22 cellular contexts compared by ENCODE assay signal in the genomic region with DNA sequence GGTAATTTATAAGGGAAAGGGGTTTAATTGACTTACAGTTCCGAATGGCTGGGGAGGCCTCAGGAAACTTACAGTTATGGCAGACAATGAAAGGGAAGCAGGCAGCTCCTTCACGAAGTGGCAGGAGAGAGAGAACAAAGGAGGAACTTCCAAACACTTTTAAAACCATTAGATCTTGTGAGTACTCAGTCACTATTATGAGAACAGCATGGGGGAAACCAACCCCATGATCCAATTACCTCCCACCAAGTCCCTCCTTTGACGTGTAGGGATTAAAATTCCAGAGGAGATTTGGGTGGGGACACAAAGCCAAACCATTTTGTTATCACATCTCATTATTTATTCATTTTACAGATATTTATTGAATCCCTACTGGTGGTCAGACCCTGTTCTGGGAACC.
"Had no signal": no experiment of that assay in that cellular context is flagged by ENCODE, and none has a peak within 500 bp of the region (broad histone marks: within the 10 kb centered on the region; RNA-seq: fewer than 3 reads in every experiment).

No MANE protein-coding gene starts in this region.

- H3K27ac ChIP-seq: body of pancreas, colonic mucosa, neutrophil, pancreas, testis had no signal

- FAIRE-seq: endometrium, frontal cortex, pancreas had no signal

- H3K9me3 Mint-ChIP-seq: type B pancreatic cell had no signal

- H3K9me3 ChIP-seq: body of pancreas, colonic mucosa, neutrophil, pancreas, testis had no signal

- H3K4me1 Mint-ChIP-seq: activated B cell treated with CpG ODN at 0.5 μM for 24 hours; activated naive CD8-positive, alpha-beta T cell treated with anti-CD3 and anti-CD28 coated beads, Interleukin-2, amount 10 ng/mL, durations not matched to agents 7 days and 5 days; memory B cell; naive thymus-derived CD8-positive, alpha-beta T cell; stimulated activated effector memory CD8-positive, alpha-beta T cell treated with anti-CD3 and anti-CD28 coated beads, Interleukin-12 subunit alpha, Interleukin-12 subunit beta, amount 100 ng/mL, for 72 hours had no signal

- ATAC-seq: body of pancreas; naive thymus-derived CD8-positive, alpha-beta T cell; pancreas; sciatic nerve; stimulated activated effector memory CD8-positive, alpha-beta T cell treated with anti-CD3 and anti-CD28 coated beads, Interleukin-12 subunit alpha, Interleukin-12 subunit beta, amount 100 ng/mL, for 72 hours had no signal

- DNase-seq: activated B cell treated with CpG ODN at 0.5 μM for 24 hours; activated CD4-positive, alpha-beta memory T cell treated with anti-CD3 and anti-CD28 coated beads for 36 hours; activated CD4-positive, alpha-beta T cell treated with anti-CD3 and anti-CD28 coated beads for 4 hours; activated naive CD8-positive, alpha-beta T cell treated with anti-CD3 and anti-CD28 coated beads, Interleukin-2, amount 10 ng/mL, durations not matched to agents 7 days and 5 days; activated T-cell treated with anti-CD3 and anti-CD28 coated beads for 4 hours; amygdala; body of pancreas; colonic mucosa; naive thymus-derived CD8-positive, alpha-beta T cell; pancreas; stimulated activated CD4-positive, alpha-beta T cell treated with anti-CD3 and anti-CD28 coated beads, Interleukin-4, amount 100 ng/mL, for 24 hours; testis had no signal

- H3K36me3 ChIP-seq: colonic mucosa, neutrophil, pancreas had no signal

- H3K27ac Mint-ChIP-seq: activated B cell treated with CpG ODN at 0.5 μM for 24 hours; activated CD4-positive, alpha-beta memory T cell treated with anti-CD3 and anti-CD28 coated beads for 36 hours; activated naive CD8-positive, alpha-beta T cell treated with anti-CD3 and anti-CD28 coated beads, Interleukin-2, amount 10 ng/mL, durations not matched to agents 7 days and 5 days; activated T-helper 1 cell treated with anti-CD3 and anti-CD28 coated beads, Interleukin-12 subunit alpha, Interleukin-12 subunit beta, Interleukin-2, Interleukin-4 antibody, amounts not matched to agents 30 ng/mL and 10 ng/mL and 1 ng/mL, durations not matched to agents 14 hours and 24 hours and 36 hours; memory B cell; naive thymus-derived CD8-positive, alpha-beta T cell; stimulated activated effector memory CD8-positive, alpha-beta T cell treated with anti-CD3 and anti-CD28 coated beads, Interleukin-12 subunit alpha, Interleukin-12 subunit beta, amount 100 ng/mL, for 72 hours; T-helper 2 cell treated with Interferon-gamma antibody and Interleukin-4, amounts not matched to agents 5 μg/mL and 100 μg/mL, for 36 hours; type B pancreatic cell had no signal

- H3K27me3 ChIP-seq: body of pancreas, colonic mucosa, neutrophil, pancreas, testis had no signal

- H3K4me3 ChIP-seq: body of pancreas, colonic mucosa, pancreas, smooth muscle cell, testis had no signal

- H3K27me3 Mint-ChIP-seq: activated B cell treated with CpG ODN at 0.5 μM for 24 hours; activated CD4-positive, alpha-beta memory T cell treated with anti-CD3 and anti-CD28 coated beads for 36 hours; activated naive CD8-positive, alpha-beta T cell treated with anti-CD3 and anti-CD28 coated beads, Interleukin-2, amount 10 ng/mL, durations not matched to agents 7 days and 5 days; memory B cell; naive thymus-derived CD8-positive, alpha-beta T cell; type B pancreatic cell had no signal

- H3K4me3 Mint-ChIP-seq: activated B cell treated with CpG ODN at 0.5 μM for 24 hours; activated CD4-positive, alpha-beta memory T cell treated with anti-CD3 and anti-CD28 coated beads for 36 hours; activated naive CD8-positive, alpha-beta T cell treated with anti-CD3 and anti-CD28 coated beads, Interleukin-2, amount 10 ng/mL, durations not matched to agents 7 days and 5 days; activated T-helper 1 cell treated with anti-CD3 and anti-CD28 coated beads, Interleukin-12 subunit alpha, Interleukin-12 subunit beta, Interleukin-2, Interleukin-4 antibody, amounts not matched to agents 30 ng/mL and 10 ng/mL and 1 ng/mL, durations not matched to agents 14 hours and 24 hours and 36 hours; memory B cell; naive thymus-derived CD8-positive, alpha-beta T cell; stimulated activated effector memory CD8-positive, alpha-beta T cell treated with anti-CD3 and anti-CD28 coated beads, Interleukin-12 subunit alpha, Interleukin-12 subunit beta, amount 100 ng/mL, for 72 hours; T-helper 2 cell treated with Interferon-gamma antibody and Interleukin-4, amounts not matched to agents 5 μg/mL and 100 μg/mL, for 36 hours; type B pancreatic cell had no signal

- H3K4me2 ChIP-seq: smooth muscle cell had no signal

- H3K4me1 ChIP-seq: colonic mucosa, testis had no signal

- H3K36me3 Mint-ChIP-seq: activated CD4-positive, alpha-beta memory T cell treated with anti-CD3 and anti-CD28 coated beads for 36 hours; activated naive CD8-positive, alpha-beta T cell treated with anti-CD3 and anti-CD28 coated beads, Interleukin-2, amount 10 ng/mL, durations not matched to agents 7 days and 5 days; memory B cell; naive thymus-derived CD8-positive, alpha-beta T cell; stimulated activated effector memory CD8-positive, alpha-beta T cell treated with anti-CD3 and anti-CD28 coated beads, Interleukin-12 subunit alpha, Interleukin-12 subunit beta, amount 100 ng/mL, for 72 hours; type B pancreatic cell had no signal
